Comparison of ENCODE assay signal across 14 cellular contexts in the genomic region with DNA sequence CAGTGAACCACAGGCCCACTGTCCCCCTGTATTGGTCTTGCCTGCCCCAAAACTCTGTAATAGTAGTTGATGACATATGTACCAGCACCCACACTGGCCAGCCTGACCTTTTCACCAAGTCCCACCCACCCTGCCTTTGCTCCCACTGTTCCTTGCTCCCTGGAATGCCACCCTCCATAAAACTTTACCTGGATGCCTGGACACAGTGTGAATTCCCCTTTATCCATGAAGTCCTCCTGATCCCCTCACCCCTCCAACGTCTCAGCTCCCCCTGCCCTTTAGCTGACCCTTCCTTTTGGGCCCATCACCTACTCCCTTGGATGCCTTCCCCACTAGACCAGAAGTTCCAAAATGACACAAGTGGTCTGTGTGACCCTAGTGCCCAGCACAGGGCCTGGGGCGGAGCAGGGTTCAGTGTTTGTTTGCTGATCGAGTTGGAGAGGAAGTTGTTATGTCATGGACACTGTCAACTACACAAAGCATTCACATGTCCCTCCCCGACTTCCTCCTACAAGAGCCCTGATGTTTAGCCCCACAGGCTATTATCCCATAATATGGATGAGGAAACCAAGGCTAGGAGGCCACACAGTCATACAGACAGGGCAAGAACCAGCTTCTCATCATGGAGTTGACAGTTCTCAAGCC. TPM values are rescaled to one million over a fixed set of nuclear protein-coding genes. Genes with fewer than 3 reads are reported as not detected.
"Had no signal": no experiment of that assay in that cellular context is flagged by ENCODE, and none has a peak within 500 bp of the region (broad histone marks: within the 10 kb centered on the region; RNA-seq: fewer than 3 reads in every experiment).

No MANE protein-coding gene starts in this region.

- H3K36me3 ChIP-seq: thyroid gland had no signal

- H3K27ac ChIP-seq: thyroid gland, VCaP had no signal

- H3K4me2 ChIP-seq: SK-N-SH, smooth muscle cell had no signal

- H3K36me3 Mint-ChIP-seq: stimulated activated effector memory CD8-positive, alpha-beta T cell treated with anti-CD3 and anti-CD28 coated beads, Interleukin-12 subunit alpha, Interleukin-12 subunit beta, amount 100 ng/mL, for 72 hours had no signal

- H3K9ac ChIP-seq: SK-N-SH had no signal

- H3K4me3 ChIP-seq: smooth muscle cell, thyroid gland had no signal

- H3K4me3 Mint-ChIP-seq: activated CD4-positive, alpha-beta T cell treated with anti-CD3 and anti-CD28 coated beads for 36 hours; activated CD8-positive, alpha-beta T cell treated with anti-CD3 and anti-CD28 coated beads for 36 hours; activated T-helper 17 cell treated with anti-CD3 and anti-CD28 coated beads, Interleukin-2, amount 50 U/mL, for 72 hours; stimulated activated effector memory CD8-positive, alpha-beta T cell treated with anti-CD3 and anti-CD28 coated beads, Interleukin-12 subunit alpha, Interleukin-12 subunit beta, amount 100 ng/mL, for 72 hours had no signal

- H3K9me2 ChIP-seq: SK-N-SH had no signal

- DNase-seq: activated CD4-positive, alpha-beta T cell treated with anti-CD3 and anti-CD28 coated beads for 36 hours; activated CD8-positive, alpha-beta T cell treated with anti-CD3 and anti-CD28 coated beads for 36 hours; activated naive CD4-positive, alpha-beta T cell treated with anti-CD3 and anti-CD28 coated beads, Interleukin-2, amount 50 U/mL, for 16 hours; foreskin melanocyte; SK-N-SH; T-helper 1 cell; thyroid gland had no signal

- H3K9me3 Mint-ChIP-seq: activated CD8-positive, alpha-beta T cell treated with anti-CD3 and anti-CD28 coated beads for 36 hours; activated T-helper 17 cell treated with anti-CD3 and anti-CD28 coated beads, Interleukin-2, amount 50 U/mL, for 72 hours; stimulated activated effector memory CD8-positive, alpha-beta T cell treated with anti-CD3 and anti-CD28 coated beads, Interleukin-12 subunit alpha, Interleukin-12 subunit beta, amount 100 ng/mL, for 72 hours had no signal

- ATAC-seq: activated CD4-positive, alpha-beta T cell treated with anti-CD3 and anti-CD28 coated beads for 36 hours; activated CD8-positive, alpha-beta T cell treated with anti-CD3 and anti-CD28 coated beads for 36 hours; activated T-helper 17 cell treated with anti-CD3 and anti-CD28 coated beads, Interleukin-2, amount 50 U/mL, for 72 hours; stimulated activated effector memory CD8-positive, alpha-beta T cell treated with anti-CD3 and anti-CD28 coated beads, Interleukin-12 subunit alpha, Interleukin-12 subunit beta, amount 100 ng/mL, for 72 hours had no signal

- H3K27me3 ChIP-seq: thyroid gland had no signal

- H3K27ac Mint-ChIP-seq: activated CD4-positive, alpha-beta T cell treated with anti-CD3 and anti-CD28 coated beads for 36 hours; activated CD8-positive, alpha-beta T cell treated with anti-CD3 and anti-CD28 coated beads for 36 hours; activated T-helper 17 cell treated with anti-CD3 and anti-CD28 coated beads, Interleukin-2, amount 50 U/mL, for 72 hours; stimulated activated effector memory CD8-positive, alpha-beta T cell treated with anti-CD3 and anti-CD28 coated beads, Interleukin-12 subunit alpha, Interleukin-12 subunit beta, amount 100 ng/mL, for 72 hours had no signal

- H3K9me3 ChIP-seq: SK-N-SH, thyroid gland had no signal

- H3K4me1 Mint-ChIP-seq: activated CD4-positive, alpha-beta T cell treated with anti-CD3 and anti-CD28 coated beads for 36 hours; activated T-helper 17 cell treated with anti-CD3 and anti-CD28 coated beads, Interleukin-2, amount 50 U/mL, for 72 hours; stimulated activated effector memory CD8-positive, alpha-beta T cell treated with anti-CD3 and anti-CD28 coated beads, Interleukin-12 subunit alpha, Interleukin-12 subunit beta, amount 100 ng/mL, for 72 hours had no signal

RNA-seq across cellular contexts. Expression of a gene that starts 16.1 kb away (rescaled TPM):
- total RNA-seq: activated CD4-positive, alpha-beta T cell treated with anti-CD3 and anti-CD28 coated beads for 36 hours; activated CD8-positive, alpha-beta T cell treated with anti-CD3 and anti-CD28 coated beads for 36 hours; activated T-helper 17 cell treated with anti-CD3 and anti-CD28 coated beads, Interleukin-2, amount 50 U/mL, for 72 hours; lower leg skin; smooth muscle cell had no signal
- polyA plus RNA-seq: keratinocyte had no signal

RNA-seq across cellular contexts. Expression of a gene that starts 37.1 kb away (rescaled TPM):
- total RNA-seq: activated CD4-positive, alpha-beta T cell treated with anti-CD3 and anti-CD28 coated beads for 36 hours; activated CD8-positive, alpha-beta T cell treated with anti-CD3 and anti-CD28 coated beads for 36 hours; activated T-helper 17 cell treated with anti-CD3 and anti-CD28 coated beads, Interleukin-2, amount 50 U/mL, for 72 hours; myocyte; smooth muscle cell had no signal
- polyA plus RNA-seq: smooth muscle cell had no signal
